8 cellular contexts compared by ENCODE assay signal in the genomic region with DNA sequence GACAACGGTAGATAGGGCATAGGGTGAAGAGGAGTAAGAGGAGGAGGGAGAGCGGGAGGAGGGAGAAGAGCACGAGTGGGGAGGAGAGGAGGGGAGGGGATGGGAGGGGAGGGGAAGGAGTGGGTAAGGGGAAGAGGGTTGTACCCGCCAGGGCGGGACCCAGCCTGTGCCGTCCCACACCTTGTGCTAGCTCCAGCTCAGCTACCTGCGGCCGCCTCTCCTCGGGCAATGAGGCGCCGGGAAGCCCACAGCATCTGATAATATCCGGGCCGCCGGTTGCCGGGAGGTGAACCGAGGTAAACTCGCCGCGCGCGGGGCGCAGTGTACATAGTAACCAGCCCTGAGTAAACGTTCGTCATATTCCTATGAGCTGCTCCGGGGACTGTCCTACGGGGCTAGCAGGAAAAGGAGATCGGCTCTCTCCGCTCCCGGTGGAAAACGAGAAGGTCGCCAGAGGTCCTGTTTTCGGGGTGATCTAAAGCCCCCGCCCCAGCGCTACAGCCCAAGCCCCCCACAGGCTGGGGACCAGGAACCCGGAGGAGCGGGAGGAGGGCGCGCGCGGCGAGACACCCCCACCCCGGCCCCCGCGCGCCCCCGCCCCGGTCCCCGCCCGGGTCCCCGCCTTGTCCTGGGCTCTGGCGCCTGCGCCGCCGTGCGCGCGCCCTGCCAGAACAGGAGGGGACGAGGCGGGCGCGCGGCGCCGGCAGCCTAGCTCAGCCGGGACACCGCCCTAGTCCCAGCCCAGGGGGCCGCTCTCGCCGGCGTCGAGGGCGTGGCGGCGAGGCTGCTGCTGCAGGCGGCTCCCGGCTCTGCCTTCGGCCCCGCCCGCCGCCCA. TPM values are rescaled to one million over a fixed set of nuclear protein-coding genes. Genes with fewer than 3 reads are reported as not detected.
DNase-seq lines count a peak whose midpoint lies in the region; ATAC-seq, FAIRE-seq and TF ChIP-seq lines count a peak whose summit lies in the region.

A gene (plus strand): TSS at position 669 of the 835 bp plus-strand sequence. CDS start 11,537 bp downstream, outside the sequence.

- H3K79me2 ChIP-seq in HepG2 (ENCODE audit: insufficient read depth, low read length) = peaks cover 10% of the 10 kb centered on the region

- CTCF ChIA-PET in HepG2 (lab: Yijun Ruan, JAX; ENCODE audit: low intra/inter-chr PET ratio, low total read pairs) = no interaction called here

- no peak for TF ChIP-seq CTCF in GM06990 (IDR thresholded peaks at IDR 0.05; ENCODE audit: insufficient read depth, low read length, poor library complexity, severe bottlenecking)
- TF ChIP-seq CTCF in HepG2 (CRISPR knock-in tag; IDR thresholded peaks at IDR 0.05) = no peak

- intact Hi-C loops in HepG2 (cut with micrococcal nuclease; ENCODE audit: unreplicated experiment) = loop anchor here (5.0 to 10.0 kb wide), 2 partner anchors 55 to 88 kb away; a partner anchor contains a TSS

- ATAC-seq in HG03565 (IDR thresholded peaks at IDR 0.05; ENCODE audit: unreplicated experiment) (peak; percentile 77), HepG2 (peak; percentile 88), HG02973 (IDR thresholded peaks at IDR 0.05; ENCODE audit: unreplicated experiment) (no peak)

- peak within 1 kb of the TSS; percentile 81 for H3K9ac ChIP-seq in HepG2 (ENCODE audit: insufficient read depth, low read depth, low read length)

- no peaks in the 10 kb centered on the region; the same call in 1 of the 2 replicates for H3K27me3 ChIP-seq in GM06990 (replicated peaks; ENCODE audit: control insufficient read depth, insufficient read depth, low read length)
- H3K27me3 ChIP-seq in HepG2 (ENCODE audit: control insufficient read depth in 1 of 2, insufficient read depth in 2 of 2, low read length in 2 of 2) = no peaks in the 10 kb centered on the region; a peak in 1 of 5 replicates

- no peak for FAIRE-seq in HepG2 (lab: Jason Lieb, UNC)

- 0% methylated on average over 11 of the region's 80 CpGs for WGBS in HepG2 (ENCODE audit: low lambda C conversion rate)

- no peaks in the 10 kb centered on the region for H3K9me3 ChIP-seq in HepG2 (ENCODE audit: low read length)

- H3K36me3 ChIP-seq in GM06990 (ENCODE audit: control insufficient read depth, insufficient read depth, low read length) (no peaks in the 10 kb centered on the region), HepG2 (replicated peaks in 1 of 2; ENCODE audit: control insufficient read depth in 1 of 2, insufficient read depth in 2 of 2, low read length in 2 of 2) (no peaks in the 10 kb centered on the region)

- TF ChIP-seq POLR2A in HepG2 (IDR thresholded peaks at IDR 0.05; ENCODE audit: insufficient read depth in 1 of 2, low read depth in 2 of 2, low read length in 2 of 2) = peak; percentile 50 to 87

- H2AFZ ChIP-seq in HepG2 (ENCODE audit: low read length) = peak within 1 kb of the TSS; percentile 35

- H3K4me1 ChIP-seq in HepG2 (ENCODE audit: insufficient read depth, low read length) = peaks cover 46% of the 10 kb centered on the region

- peak; percentile 52 for TF ChIP-seq RAD21 in HepG2 (CRISPR knock-in tag; IDR thresholded peaks at IDR 0.05)

- DNase-seq in GM06990 (ENCODE audit: extremely low read depth, insufficient read length) = peak; percentile 82
- peak; percentile 78 for DNase-seq in NCI-H774 (lab: John Stamatoyannopoulos, UW)
- DNase-seq in activated CD4-positive, alpha-beta T cell treated with anti-CD3 and anti-CD28 coated beads, Interleukin-2, amount 50 U/mL, for 48 hours = peak; percentile 87 to 89
- DNase-seq in dermis microvascular lymphatic vessel endothelial cell (ENCODE audit: low read depth in 2 of 2) = peak; percentile 41 to 84
- peak; percentile 78 for DNase-seq in HepG2 (ENCODE audit: low spot score)
- peak; percentile 84 for DNase-seq in stimulated activated CD4-positive, alpha-beta T cell treated with anti-CD3 and anti-CD28 coated beads, Interleukin-2, amount 100 ng/mL, for 4 hours (ENCODE audit: low read depth)

- no TSS peak for BruUV-seq in HepG2 (replicated peaks; lab: Mats Ljungman, UMichigan)

- H3K27ac ChIP-seq in HepG2 (ENCODE audit: extremely low read length, insufficient read depth, low read length) = peak within 1 kb of the TSS; percentile 93

- POLR2A ChIA-PET in HepG2 (lab: Yijun Ruan, JAX) = interaction anchor here (0.5 to 1.9 kb wide), 12 partner anchors 10 to 359 kb away, joined by 3 to 11 read pairs (median 4); a partner anchor contains a TSS

- no peaks in the 10 kb centered on the region for H4K20me1 ChIP-seq in HepG2 (ENCODE audit: insufficient read depth, low read length)

- TF ChIP-seq EP300 in HepG2 (IDR thresholded peaks at IDR 0.05; ENCODE audit: low read depth in 2 of 2, low read length in 2 of 2) (peak; percentile 23 to 67; a peak in 3 of 4 replicates), HepG2 (CRISPR knock-in tag; IDR thresholded peaks at IDR 0.05; ENCODE audit: borderline replicate concordance) (no peak)

- H3K4me2 ChIP-seq in HepG2 (ENCODE audit: low read depth, low read length) = peak within 1 kb of the TSS; percentile 100

- in situ Hi-C loops in HepG2 (cut with HindIII; ENCODE audit: extremely low pct_ligation_motif_present, low pct_unique_long_range_greater_than_20kb) = no loop called here

- H3K4me3 ChIP-seq in GM06990 (replicated peaks; ENCODE audit: low read depth, low read length) (peak within 1 kb of the TSS; percentile 77), HepG2 (replicated peaks in 1 of 3; ENCODE audit: insufficient read depth in 1 of 3, low read depth in 2 of 3, low read length in 3 of 3) (peak within 1 kb of the TSS; percentile 71 to 84 (median 79))

TF ChIP-seq in HepG2, 621 proteins besides CTCF, POLR2A, EP300 and RAD21 (continues in another document):
- TF ChIP-seq POLR2AphosphoS5 (IDR thresholded peaks at IDR 0.05; ENCODE audit: low read depth, low read length) = peak; percentile 40; the same call in 1 of the 2 replicates
- no peak for TF ChIP-seq ZNF879 (CRISPR knock-in tag; IDR thresholded peaks at IDR 0.05)
- TF ChIP-seq KMT2A (CRISPR knock-in tag; IDR thresholded peaks at IDR 0.05) = no peak
- TF ChIP-seq FOSL1 (CRISPR knock-in tag; IDR thresholded peaks at IDR 0.05; ENCODE audit: borderline replicate concordance) = no peak
- TF ChIP-seq ESRRA (CRISPR knock-in tag; IDR thresholded peaks at IDR 0.05; ENCODE audit: low read depth) = no peak
- TF ChIP-seq, protein P1, sequence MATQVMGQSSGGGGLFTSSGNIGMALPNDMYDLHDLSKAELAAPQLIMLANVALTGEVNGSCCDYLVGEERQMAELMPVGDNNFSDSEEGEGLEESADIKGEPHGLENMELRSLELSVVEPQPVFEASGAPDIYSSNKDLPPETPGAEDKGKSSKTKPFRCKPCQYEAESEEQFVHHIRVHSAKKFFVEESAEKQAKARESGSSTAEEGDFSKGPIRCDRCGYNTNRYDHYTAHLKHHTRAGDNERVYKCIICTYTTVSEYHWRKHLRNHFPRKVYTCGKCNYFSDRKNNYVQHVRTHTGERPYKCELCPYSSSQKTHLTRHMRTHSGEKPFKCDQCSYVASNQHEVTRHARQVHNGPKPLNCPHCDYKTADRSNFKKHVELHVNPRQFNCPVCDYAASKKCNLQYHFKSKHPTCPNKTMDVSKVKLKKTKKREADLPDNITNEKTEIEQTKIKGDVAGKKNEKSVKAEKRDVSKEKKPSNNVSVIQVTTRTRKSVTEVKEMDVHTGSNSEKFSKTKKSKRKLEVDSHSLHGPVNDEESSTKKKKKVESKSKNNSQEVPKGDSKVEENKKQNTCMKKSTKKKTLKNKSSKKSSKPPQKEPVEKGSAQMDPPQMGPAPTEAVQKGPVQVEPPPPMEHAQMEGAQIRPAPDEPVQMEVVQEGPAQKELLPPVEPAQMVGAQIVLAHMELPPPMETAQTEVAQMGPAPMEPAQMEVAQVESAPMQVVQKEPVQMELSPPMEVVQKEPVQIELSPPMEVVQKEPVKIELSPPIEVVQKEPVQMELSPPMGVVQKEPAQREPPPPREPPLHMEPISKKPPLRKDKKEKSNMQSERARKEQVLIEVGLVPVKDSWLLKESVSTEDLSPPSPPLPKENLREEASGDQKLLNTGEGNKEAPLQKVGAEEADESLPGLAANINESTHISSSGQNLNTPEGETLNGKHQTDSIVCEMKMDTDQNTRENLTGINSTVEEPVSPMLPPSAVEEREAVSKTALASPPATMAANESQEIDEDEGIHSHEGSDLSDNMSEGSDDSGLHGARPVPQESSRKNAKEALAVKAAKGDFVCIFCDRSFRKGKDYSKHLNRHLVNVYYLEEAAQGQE (IDR thresholded peaks at IDR 0.05; ENCODE audit: borderline replicate concordance in 1 of 2, low read depth in 1 of 2, low read length in 2 of 2) = 0 out of 4 replicates have a peak, but pooled peaks of 1 of the 2 experiments have one; percentile 15
- TF ChIP-seq TBX3 (IDR thresholded peaks at IDR 0.05; ENCODE audit: borderline replicate concordance) = no peak
- no peak for TF ChIP-seq MATR3 (CRISPR knock-in tag; IDR thresholded peaks at IDR 0.05)

RNA-seq across cellular contexts. Expression of the gene that starts here (rescaled TPM):
- 2.4 and 2.5 TPM in 2 replicates for total RNA-seq in dermis microvascular lymphatic vessel endothelial cell
- 13.3 and 13.6 TPM in 2 replicates for total RNA-seq in HepG2 (2016; rRNA removed; fragmentation: Illumina TruSeq; extraction: Trizol)
- 11.1 and 12.8 TPM in 2 replicates for total RNA-seq in HepG2 (2016; cell fraction: cytosol; rRNA removed; fragmentation: Illumina TruSeq; extraction: Trizol; ENCODE audit: low read depth)
- 12.7 and 13.1 TPM in 2 replicates for total RNA-seq in HepG2 (2016; cell fraction: insoluble cytoplasmic fraction; rRNA removed; fragmentation: Illumina TruSeq; extraction: Trizol)
- 11.4 and 12.2 TPM in 2 replicates for total RNA-seq in HepG2 (2016; cell fraction: membrane; rRNA removed; fragmentation: Illumina TruSeq; extraction: Trizol)
- total RNA-seq in HepG2 (2016; cell fraction: nucleus; rRNA removed; fragmentation: Illumina TruSeq; extraction: Trizol) = 6.8 and 7.8 TPM in 2 replicates
- polyA plus RNA-seq in HepG2 (2011; rRNA removed) = 10.9 and 12.2 TPM in 2 replicates
- 7.5 and 10.9 TPM in 2 replicates for polyA plus RNA-seq in HepG2 (2011; cell fraction: cytosol; rRNA removed)
- 5.9 and 6.3 TPM in 2 replicates for polyA plus RNA-seq in HepG2 (2011; cell fraction: nucleus; rRNA removed)
- polyA plus RNA-seq in HepG2 (2012) = 8.9 and 12.1 TPM in 2 replicates
- 5.1 and 5.8 TPM in 2 replicates for polyA plus RNA-seq in HepG2 (2016; cell fraction: cytosol; fragmentation: Illumina TruSeq; extraction: Trizol; ENCODE audit: low read depth)
- 11.8 and 14.0 TPM in 2 replicates for polyA plus RNA-seq in HepG2 (2016; cell fraction: insoluble cytoplasmic fraction; fragmentation: Illumina TruSeq; extraction: Trizol; ENCODE audit: low read depth)
- polyA plus RNA-seq in HepG2 (2016; cell fraction: membrane; fragmentation: Illumina TruSeq; extraction: Trizol; ENCODE audit: low read depth) = 9.8 and 11.1 TPM in 2 replicates
- 11.0 and 12.1 TPM in 2 replicates for polyA plus RNA-seq in HepG2 (2016; cell fraction: nucleus; fragmentation: Illumina TruSeq; extraction: Trizol; ENCODE audit: insufficient read depth, low read depth)
- 5.6 and 20.2 TPM in 2 replicates for polyA minus RNA-seq in HepG2 (2011; rRNA and poly(A)+ RNA removed; ENCODE audit: low replicate concordance)
- 12.3 and 12.5 TPM in 2 replicates for polyA minus RNA-seq in HepG2 (2011; cell fraction: cytosol; rRNA and poly(A)+ RNA removed)
- 4.2 and 8.7 TPM in 2 replicates for polyA minus RNA-seq in HepG2 (2011; cell fraction: nucleus; rRNA and poly(A)+ RNA removed)
